Comparison of ENCODE assay signal across 1 cellular context in genomic region chr7:5210751-5211338, GRCh38.
TF ChIP-seq lines count a peak whose summit lies in the region.

No MANE protein-coding gene starts in this region.

TF ChIP-seq in HepG2, 621 proteins besides CTCF, POLR2A, EP300 and RAD21 (continued from another document):
- TF ChIP-seq ADNP (CRISPR knock-in tag; IDR thresholded peaks at IDR 0.05) (no peak), ZSCAN9 (CRISPR knock-in tag; IDR thresholded peaks at IDR 0.05; ENCODE audit: borderline replicate concordance) (no peak), ZBTB2 (CRISPR knock-in tag; IDR thresholded peaks at IDR 0.05; ENCODE audit: low read depth) (no peak), GPBP1L1 (CRISPR knock-in tag; IDR thresholded peaks at IDR 0.05) (no peak), SOX6 (IDR thresholded peaks at IDR 0.05) (no peak), SOX6 (CRISPR knock-in tag; IDR thresholded peaks at IDR 0.05) (no peak), ZNF577 (CRISPR knock-in tag; IDR thresholded peaks at IDR 0.05; ENCODE audit: borderline replicate concordance, low read depth) (no peak)
TF ChIP-seq in HepG2: peak in this region for 0.
